In genomic region chr7:27181795-27182275, GRCh38 we compare ENCODE assay signal across 1 cellular context.
TF ChIP-seq lines count a peak whose summit lies in the region.

No MANE protein-coding gene starts in this region.

TF ChIP-seq in endothelial cell of umbilical vein, 7 proteins besides CTCF, POLR2A, EP300 and RAD21:
- TF ChIP-seq POLR2AphosphoS5 (IDR thresholded peaks at IDR 0.05; ENCODE audit: insufficient read depth, low read depth, low read length) (no peak), MYC (IDR thresholded peaks at IDR 0.05; ENCODE audit: low read depth, low read length) (no peak), FOS (IDR thresholded peaks at IDR 0.05; ENCODE audit: borderline replicate concordance, insufficient read depth, low read length) (no peak), EZH2 (IDR thresholded peaks at IDR 0.05; ENCODE audit: borderline replicate concordance, low read depth, low read length, severe bottlenecking) (no peak), JUN (IDR thresholded peaks at IDR 0.05; ENCODE audit: borderline replicate concordance, insufficient read depth, insufficient read length, low read depth) (no peak), MAX (IDR thresholded peaks at IDR 0.05; ENCODE audit: insufficient read depth, insufficient read length) (no peak), GATA2 (IDR thresholded peaks at IDR 0.05; ENCODE audit: insufficient read depth, insufficient read length, low read depth, low read length) (no peak)
